8 cellular contexts compared by ENCODE assay signal in genomic region chr6:123803456-123803861, GRCh38. TPM values are rescaled to one million over a fixed set of nuclear protein-coding genes. Genes with fewer than 3 reads are reported as not detected.
DNase-seq lines count a peak whose midpoint lies in the region; ATAC-seq and TF ChIP-seq lines count a peak whose summit lies in the region.

No MANE protein-coding gene starts in this region.

- H3K36me3 Mint-ChIP-seq in nephron progenitor cell (ENCODE audit: low read depth) = no peaks in the 10 kb centered on the region

- H3K27me3 Mint-ChIP-seq in nephron progenitor cell (ENCODE audit: low read depth, poor library complexity) = peaks cover 49% of the 10 kb centered on the region

- H3K4me3 ChIP-seq in ectodermal cell (ENCODE audit: insufficient read depth, low read depth, low read length) = peak overlapping the region; percentile 80

- H3K27ac ChIP-seq in ectodermal cell (ENCODE audit: insufficient read depth, low read depth, low read length, poor library complexity, severe bottlenecking) = no peak overlapping the region

- 0 to 1% methylated on average over 62 of the region's 62 CpGs for WGBS in ectodermal cell, 2 experiments

- H3K27me3 ChIP-seq in ectodermal cell (ENCODE audit: control insufficient read depth, insufficient read depth, low read length, poor library complexity, severe bottlenecking) = peaks cover 31% of the 10 kb centered on the region

- H3K27ac Mint-ChIP-seq in nephron progenitor cell = no peak overlapping the region

- no peaks in the 10 kb centered on the region for H3K9me3 ChIP-seq in ectodermal cell (ENCODE audit: control insufficient read depth, low read length)

- H3K4me1 Mint-ChIP-seq in nephron progenitor cell = peaks cover 6% of the 10 kb centered on the region

- peak; percentile 21 for ATAC-seq in GM19438 (IDR thresholded peaks at IDR 0.05; ENCODE audit: low read depth, unreplicated experiment)
- ATAC-seq in HG03571 (IDR thresholded peaks at IDR 0.05; ENCODE audit: unreplicated experiment) = peak; percentile 15
- no peak for ATAC-seq in HG02763 (IDR thresholded peaks at IDR 0.05; ENCODE audit: unreplicated experiment)
- ATAC-seq in GM21576 (IDR thresholded peaks at IDR 0.05; ENCODE audit: unreplicated experiment) = no peak

- no peaks in the 10 kb centered on the region for H3K36me3 ChIP-seq in ectodermal cell (ENCODE audit: control insufficient read depth, insufficient read depth, low read length)

- no peaks in the 10 kb centered on the region for H3K9me3 Mint-ChIP-seq in nephron progenitor cell

- DNase-seq in AG08396 (ENCODE audit: low spot score) (peak; percentile 10), nephron progenitor cell (no peak), retina (no peak)

- peak overlapping the region; percentile 92 for H3K4me3 Mint-ChIP-seq in nephron progenitor cell

- TF ChIP-seq CTCF in nephron progenitor cell (IDR thresholded peaks at IDR 0.05) = no peak

- peaks cover 4% of the 10 kb centered on the region for H3K4me1 ChIP-seq in ectodermal cell (ENCODE audit: control insufficient read depth, insufficient read depth, low read length)

RNA-seq across cellular contexts. Expression of gene NKAIN2, which starts 0.2 kb away (rescaled TPM):
- 2.4 TPM for polyA plus RNA-seq in ectodermal cell (2013, experiment 1 of 4)
- 2.6 TPM for polyA plus RNA-seq in ectodermal cell (2013, experiment 2 of 4)
- 3.3 TPM for polyA plus RNA-seq in ectodermal cell (2013, experiment 3 of 4)
- 1.9 TPM for polyA plus RNA-seq in ectodermal cell (2013, experiment 4 of 4)

Comparison
In these comparisons a context has a peak if more than half of its experiments do, and no peak if none do; other contexts are left out.
1. ATAC-seq: peak in GM19438 (single experiment) and HG03571 (single experiment); none in HG02763 (single experiment) and GM21576 (single experiment).